14 cellular contexts compared by ENCODE assay signal in genomic region chr6:149052350-149053106, GRCh38.
A peak's percentile ranks its signal among the peaks of the same experiment; 100 is the strongest.
DNase-seq lines count a peak whose midpoint lies in the region; ATAC-seq and TF ChIP-seq lines count a peak whose summit lies in the region.
"Had no signal": no experiment of that assay in that cellular context is flagged by ENCODE, and none has a peak within 500 bp of the region (broad histone marks: within the 10 kb centered on the region; RNA-seq: fewer than 3 reads in every experiment).

No MANE protein-coding gene starts in this region.

- H3K9me3 ChIP-seq in neural progenitor cell (ENCODE audit: low read depth) = no peaks in the 10 kb centered on the region

- H3K9ac ChIP-seq in neural progenitor cell = no peak overlapping the region

- H3K27ac ChIP-seq in neural progenitor cell = no peak overlapping the region

- no peaks in the 10 kb centered on the region for H3F3A ChIP-seq in neural progenitor cell (ENCODE audit: low read depth)

- H3K27me3 Mint-ChIP-seq in natural killer cell treated with Interleukin-12 subunit alpha and Interleukin-12 subunit beta and Interleukin-15 and Interleukin-18, amount 100 ng/mL, for 72 hours = no peaks in the 10 kb centered on the region
- H3K27me3 Mint-ChIP-seq in natural killer cell (ENCODE audit: low read depth in 2 of 2) (no peaks in the 10 kb centered on the region), neural progenitor cell (ENCODE audit: insufficient read depth, low read depth) (peaks cover 3% of the 10 kb centered on the region)

- intact Hi-C loops in natural killer cell (cut with micrococcal nuclease) = no loop called here

- H3K4me2 ChIP-seq in neural progenitor cell = no peak overlapping the region
- H3K4me2 ChIP-seq: smooth muscle cell had no signal

- H3K27me3 ChIP-seq in neural progenitor cell = no peaks in the 10 kb centered on the region

- no peaks in the 10 kb centered on the region for H3K9me3 Mint-ChIP-seq in natural killer cell treated with Interleukin-12 subunit alpha and Interleukin-12 subunit beta and Interleukin-15 and Interleukin-18, amount 100 ng/mL, for 72 hours
- H3K9me3 Mint-ChIP-seq in natural killer cell = no peaks in the 10 kb centered on the region
- no peaks in the 10 kb centered on the region for H3K9me3 Mint-ChIP-seq in neural progenitor cell

- peaks cover 5% of the 10 kb centered on the region for H3K36me3 Mint-ChIP-seq in natural killer cell treated with Interleukin-12 subunit alpha and Interleukin-12 subunit beta and Interleukin-15 and Interleukin-18, amount 100 ng/mL, for 72 hours
- no peaks in the 10 kb centered on the region for H3K36me3 Mint-ChIP-seq in natural killer cell
- peaks cover 18% of the 10 kb centered on the region for H3K36me3 Mint-ChIP-seq in neural progenitor cell

- ATAC-seq in natural killer cell treated with Interleukin-12 subunit alpha and Interleukin-12 subunit beta and Interleukin-15 and Interleukin-18, amount 100 ng/mL, for 72 hours = peak in 1 of 2 donors; percentile 84
- ATAC-seq in natural killer cell (no peak), HG02759 (IDR thresholded peaks at IDR 0.05; ENCODE audit: unreplicated experiment) (peak; percentile 52), HG03571 (IDR thresholded peaks at IDR 0.05; ENCODE audit: unreplicated experiment) (peak; percentile 37), GM19023 (IDR thresholded peaks at IDR 0.05; ENCODE audit: unreplicated experiment) (no peak)
- ATAC-seq: Panc1 had no signal

- peak overlapping the region; percentile 29 to 53 for H3K27ac Mint-ChIP-seq in natural killer cell treated with Interleukin-12 subunit alpha and Interleukin-12 subunit beta and Interleukin-15 and Interleukin-18, amount 100 ng/mL, for 72 hours
- H3K27ac Mint-ChIP-seq in natural killer cell (no peak overlapping the region), neural progenitor cell (no peak overlapping the region)

- peaks cover 7% of the 10 kb centered on the region for H3K4me1 ChIP-seq in neural progenitor cell

- H3K4me3 Mint-ChIP-seq in natural killer cell treated with Interleukin-12 subunit alpha and Interleukin-12 subunit beta and Interleukin-15 and Interleukin-18, amount 100 ng/mL, for 72 hours = peak overlapping the region; percentile 70
- H3K4me3 Mint-ChIP-seq in natural killer cell (no peak overlapping the region), neural progenitor cell (no peak overlapping the region)

- H3K36me3 ChIP-seq in neural progenitor cell = no peaks in the 10 kb centered on the region

- DNase-seq in natural killer cell treated with Interleukin-12 subunit alpha and Interleukin-12 subunit beta and Interleukin-15 and Interleukin-18, amount 100 ng/mL, for 72 hours (ENCODE audit: low spot score) = no peak
- no peak for DNase-seq in natural killer cell
- DNase-seq in neural progenitor cell (ENCODE audit: low spot score) = no peak
- DNase-seq in DMS114 treated with DMSO at 0.1 percent for 48 hours (lab: John Stamatoyannopoulos, UW; ENCODE audit: unreplicated experiment) = no peak
- DNase-seq in NK-92 (lab: John Stamatoyannopoulos, UW; ENCODE audit: unreplicated experiment) = no peak
- DNase-seq: activated T-cell treated with anti-CD3 and anti-CD28 coated beads for 4 hours, DND-41, NCI-H1694 treated with DMSO at 0.1 percent for 48 hours had no signal

- H3K4me3 ChIP-seq in neural progenitor cell = no peak overlapping the region
- H3K4me3 ChIP-seq: lung, smooth muscle cell had no signal

- TF ChIP-seq CTCF in natural killer cell (IDR thresholded peaks at IDR 0.05) (no peak), neural progenitor cell (IDR thresholded peaks at IDR 0.05) (no peak)

- no peaks in the 10 kb centered on the region for H3K79me2 ChIP-seq in neural progenitor cell (ENCODE audit: low read depth)

- H4K20me1 ChIP-seq in neural progenitor cell (ENCODE audit: low read depth) = no peaks in the 10 kb centered on the region

- H2AFZ ChIP-seq in neural progenitor cell (replicated peaks) = no peak overlapping the region

- peaks cover 29 to 53% of the 10 kb centered on the region in 2 donors for H3K4me1 Mint-ChIP-seq in natural killer cell treated with Interleukin-12 subunit alpha and Interleukin-12 subunit beta and Interleukin-15 and Interleukin-18, amount 100 ng/mL, for 72 hours (ENCODE audit: low read depth in 2 of 2)
- peaks cover 28 to 38% of the 10 kb centered on the region in 2 donors for H3K4me1 Mint-ChIP-seq in natural killer cell
- peaks cover 10% of the 10 kb centered on the region for H3K4me1 Mint-ChIP-seq in neural progenitor cell

Comparison
In these comparisons a context has a peak if more than half of its experiments do, and no peak if none do; other contexts are left out.
1. H3K27ac Mint-ChIP-seq: peak in natural killer cell treated with Interleukin-12 subunit alpha and Interleukin-12 subunit beta and Interleukin-15 and Interleukin-18, amount 100 ng/mL, for 72 hours (2 of 2); none in natural killer cell (0 of 2) and neural progenitor cell (single experiment).
2. ATAC-seq: peak in HG02759 (single experiment) and HG03571 (single experiment); none in natural killer cell (0 of 3) and GM19023 (single experiment).